Comparison of ENCODE assay signal across 1 cellular context in genomic region chr2:238600506-238601432, GRCh38.
TF ChIP-seq lines count a peak whose summit lies in the region.

No MANE protein-coding gene starts in this region.

TF ChIP-seq in H1, 55 proteins besides CTCF, POLR2A, EP300 and RAD21 (continued from another document):
- TF ChIP-seq SIX5 (IDR thresholded peaks at IDR 0.05; ENCODE audit: low read depth, low read length) (no peak), RXRA (IDR thresholded peaks at IDR 0.05; ENCODE audit: insufficient read depth, low read depth, low read length) (no peak), HDAC2 (IDR thresholded peaks at IDR 0.05; ENCODE audit: borderline replicate concordance in 1 of 2, low read depth in 2 of 2, low read length in 2 of 2) (no peak), NRF1 (IDR thresholded peaks at IDR 0.05; ENCODE audit: low read depth, low read length) (no peak), ZNF274 (IDR thresholded peaks at IDR 0.05; ENCODE audit: borderline replicate concordance, extremely low read depth, low read length) (no peak), CHD2 (IDR thresholded peaks at IDR 0.05; ENCODE audit: low read length) (no peak), GTF2F1 (IDR thresholded peaks at IDR 0.05; ENCODE audit: borderline replicate concordance, low read depth, low read length) (no peak), POU5F1 (IDR thresholded peaks at IDR 0.05; ENCODE audit: low read depth, low read length) (no peak), BRCA1 (IDR thresholded peaks at IDR 0.05; ENCODE audit: low read depth, low read length) (no peak)
